ENCODE assay signal across 14 cellular contexts in the genomic region with DNA sequence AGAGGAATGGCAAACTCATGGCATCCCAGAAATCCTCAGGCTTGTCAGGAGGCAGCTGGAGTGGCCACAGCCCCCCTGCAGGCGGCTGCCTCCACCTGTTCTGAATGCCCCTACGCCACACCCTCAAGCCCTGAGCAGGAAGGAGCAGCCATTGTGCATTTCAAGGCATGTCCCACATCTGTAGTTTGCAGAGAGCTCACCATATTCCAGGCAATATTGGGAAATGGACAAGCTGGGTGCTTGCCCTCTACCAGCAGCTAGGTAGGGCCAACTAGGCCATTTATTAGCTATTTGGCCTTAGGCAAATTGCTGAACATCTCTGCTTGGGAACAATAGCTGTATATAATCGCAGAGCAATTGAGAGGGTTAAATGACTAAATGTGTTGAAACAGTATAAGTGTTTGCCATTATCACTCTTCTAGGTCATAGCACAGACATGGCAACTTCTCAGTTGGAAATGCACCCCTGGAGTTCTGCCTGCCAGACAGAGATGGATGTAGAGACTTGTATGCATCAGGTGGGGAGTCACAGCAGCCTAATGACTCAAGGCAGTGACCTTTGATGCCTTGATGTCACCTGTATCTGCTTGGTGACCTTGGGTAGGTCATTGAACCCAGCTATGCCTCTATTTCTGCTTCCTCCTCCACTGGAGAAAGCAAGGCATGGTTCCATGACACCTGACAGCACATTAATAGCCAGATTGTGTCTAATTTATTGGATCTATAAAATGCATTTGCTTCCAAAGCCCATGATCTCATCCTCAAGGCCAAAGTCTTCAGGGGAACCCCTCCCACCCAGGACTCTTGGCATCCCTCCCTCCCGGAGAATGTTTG.
"Had no signal": no experiment of that assay in that cellular context is flagged by ENCODE, and none has a peak within 500 bp of the region (broad histone marks: within the 10 kb centered on the region; RNA-seq: fewer than 3 reads in every experiment).

No MANE protein-coding gene starts in this region.

- H3K36me3 Mint-ChIP-seq: activated CD8-positive, alpha-beta memory T cell treated with anti-CD3 and anti-CD28 coated beads, Interleukin-2, amount 10 ng/mL, durations not matched to agents 7 days and 5 days; activated naive CD8-positive, alpha-beta T cell; memory B cell had no signal

- H3K27ac Mint-ChIP-seq: activated CD8-positive, alpha-beta memory T cell treated with anti-CD3 and anti-CD28 coated beads, Interleukin-2, amount 10 ng/mL, durations not matched to agents 7 days and 5 days; activated naive CD8-positive, alpha-beta T cell; activated T-cell treated with anti-CD3 and anti-CD28 coated beads, Interleukin-2, amount 50 U/mL, for 24 hours; memory B cell; T-helper 2 cell treated with Interferon-gamma antibody and Interleukin-4, amounts not matched to agents 5 μg/mL and 100 μg/mL, for 36 hours had no signal

- DNase-seq: activated CD4-positive, alpha-beta T cell treated with anti-CD3 and anti-CD28 coated beads, Interleukin-2, amount 50 U/mL, for 4 hours; activated CD8-positive, alpha-beta memory T cell treated with anti-CD3 and anti-CD28 coated beads, Interleukin-2, amount 10 ng/mL, durations not matched to agents 7 days and 5 days; activated gamma-delta T cell; activated T-cell treated with anti-CD3 and anti-CD28 coated beads, Interleukin-2, amount 50 U/mL, for 24 hours; effector CD4-positive, alpha-beta T cell; left ventricle myocardium inferior; ovary; sigmoid colon; stimulated activated CD4-positive, alpha-beta T cell treated with anti-CD3 and anti-CD28 coated beads, Interleukin-2, amount 100 ng/mL, for 48 hours; stimulated activated naive CD8-positive, alpha-beta T cell treated with anti-CD3 and anti-CD28 coated beads, Interleukin-15, Interleukin-2, amounts not matched to agents 100 U/mL and 50 U/mL, for 24 hours had no signal

- H3K4me1 Mint-ChIP-seq: activated CD8-positive, alpha-beta memory T cell treated with anti-CD3 and anti-CD28 coated beads, Interleukin-2, amount 10 ng/mL, durations not matched to agents 7 days and 5 days had no signal

- H3K4me3 Mint-ChIP-seq: activated CD8-positive, alpha-beta memory T cell treated with anti-CD3 and anti-CD28 coated beads, Interleukin-2, amount 10 ng/mL, durations not matched to agents 7 days and 5 days; activated naive CD8-positive, alpha-beta T cell; activated T-cell treated with anti-CD3 and anti-CD28 coated beads, Interleukin-2, amount 50 U/mL, for 24 hours; memory B cell; T-helper 2 cell treated with Interferon-gamma antibody and Interleukin-4, amounts not matched to agents 5 μg/mL and 100 μg/mL, for 36 hours had no signal

- H3K27me3 Mint-ChIP-seq: activated naive CD8-positive, alpha-beta T cell; activated T-cell treated with anti-CD3 and anti-CD28 coated beads, Interleukin-2, amount 50 U/mL, for 24 hours; memory B cell had no signal

- ATAC-seq: activated CD4-positive, CD25-positive, alpha-beta regulatory T cell treated with anti-CD3 and anti-CD28 coated beads, Interleukin-2, amount 50 U/mL, for 24 hours; activated CD8-positive, alpha-beta memory T cell treated with anti-CD3 and anti-CD28 coated beads, Interleukin-2, amount 10 ng/mL, durations not matched to agents 7 days and 5 days; stimulated activated naive CD8-positive, alpha-beta T cell treated with anti-CD3 and anti-CD28 coated beads, Interleukin-15, Interleukin-2, amounts not matched to agents 100 U/mL and 50 U/mL, for 24 hours had no signal

- H3K9me3 Mint-ChIP-seq: activated T-cell treated with anti-CD3 and anti-CD28 coated beads, Interleukin-2, amount 50 U/mL, for 24 hours; memory B cell; T-helper 2 cell treated with Interferon-gamma antibody and Interleukin-4, amounts not matched to agents 5 μg/mL and 100 μg/mL, for 36 hours had no signal
